Comparison of ENCODE assay signal across 16 cellular contexts in the genomic region with DNA sequence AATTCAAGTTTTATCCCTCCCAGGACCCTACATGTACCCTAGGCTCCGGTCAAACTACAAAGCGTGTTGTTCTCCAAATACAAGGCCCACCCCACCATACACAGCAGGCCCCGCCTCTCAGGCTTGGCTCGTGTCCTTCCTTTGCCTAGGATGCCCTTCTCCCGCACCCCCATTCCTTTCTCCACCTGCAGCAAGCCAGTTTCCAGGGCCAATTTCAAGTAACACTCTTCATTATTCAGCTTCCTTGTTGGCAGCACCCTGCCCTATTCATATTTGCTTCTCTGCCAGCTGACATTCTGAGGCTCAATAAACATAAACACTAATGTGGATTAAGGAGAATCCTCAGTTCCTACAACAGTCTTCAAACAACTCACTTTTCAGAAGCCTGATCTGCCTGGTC. TPM values are rescaled to one million over a fixed set of nuclear protein-coding genes. Genes with fewer than 3 reads are reported as not detected.
"Had no signal": no experiment of that assay in that cellular context is flagged by ENCODE, and none has a peak within 500 bp of the region (broad histone marks: within the 10 kb centered on the region; RNA-seq: fewer than 3 reads in every experiment).

No MANE protein-coding gene starts in this region.

- H3K36me3 Mint-ChIP-seq: mesothelial cell of epicardium; naive thymus-derived CD4-positive, alpha-beta T cell; stimulated activated naive B cell treated with anti-CD40 and anti-IgM and Interleukin-4, amounts not matched to agents 10 μg/mL and 1 μg/mL and 100 μg/mL, for 72 hours had no signal

- H3K27me3 ChIP-seq: foreskin keratinocyte, testis, vagina had no signal

- H3K36me3 ChIP-seq: left ventricle myocardium inferior, neutrophil, vagina had no signal

- DNase-seq: activated B cell treated with CpG ODN at 0.5 μM for 24 hours; activated CD4-positive, alpha-beta T cell treated with anti-CD3 and anti-CD28 coated beads, Interleukin-2, amount 10 ng/mL, durations not matched to agents 7 days and 5 days; activated CD8-positive, alpha-beta memory T cell treated with anti-CD3 and anti-CD28 coated beads for 24 hours; activated naive CD4-positive, alpha-beta T cell treated with anti-CD3 and anti-CD28 coated beads for 36 hours; foreskin keratinocyte; left ventricle myocardium inferior; naive thymus-derived CD4-positive, alpha-beta T cell; stimulated activated CD4-positive, alpha-beta T cell treated with anti-CD3 and anti-CD28 coated beads, Interleukin-2, amount 100 ng/mL, for 24 hours; stimulated activated naive B cell treated with anti-CD40 and anti-IgM and Interleukin-4, amounts not matched to agents 10 μg/mL and 1 μg/mL and 100 μg/mL, for 72 hours; testis had no signal

- H3K4me3 Mint-ChIP-seq: activated B cell treated with CpG ODN at 0.5 μM for 24 hours; activated CD4-positive, alpha-beta T cell treated with anti-CD3 and anti-CD28 coated beads, Interleukin-2, amount 10 ng/mL, durations not matched to agents 7 days and 5 days; activated naive CD4-positive, alpha-beta T cell treated with anti-CD3 and anti-CD28 coated beads for 36 hours; activated T-helper 17 cell treated with anti-CD3 and anti-CD28 coated beads, Interleukin-2, amount 50 U/mL, for 72 hours; mesothelial cell of epicardium; naive thymus-derived CD4-positive, alpha-beta T cell; stimulated activated naive B cell treated with anti-CD40 and anti-IgM and Interleukin-4, amounts not matched to agents 10 μg/mL and 1 μg/mL and 100 μg/mL, for 72 hours had no signal

- H3K9me3 Mint-ChIP-seq: activated B cell treated with CpG ODN at 0.5 μM for 24 hours; activated CD4-positive, alpha-beta T cell treated with anti-CD3 and anti-CD28 coated beads, Interleukin-2, amount 10 ng/mL, durations not matched to agents 7 days and 5 days; activated naive CD4-positive, alpha-beta T cell treated with anti-CD3 and anti-CD28 coated beads for 36 hours; activated T-helper 17 cell treated with anti-CD3 and anti-CD28 coated beads, Interleukin-2, amount 50 U/mL, for 72 hours; mesothelial cell of epicardium; stimulated activated naive B cell treated with anti-CD40 and anti-IgM and Interleukin-4, amounts not matched to agents 10 μg/mL and 1 μg/mL and 100 μg/mL, for 72 hours had no signal

- H3K27ac Mint-ChIP-seq: activated B cell treated with CpG ODN at 0.5 μM for 24 hours; activated CD4-positive, alpha-beta T cell treated with anti-CD3 and anti-CD28 coated beads, Interleukin-2, amount 10 ng/mL, durations not matched to agents 7 days and 5 days; activated naive CD4-positive, alpha-beta T cell treated with anti-CD3 and anti-CD28 coated beads for 36 hours; activated T-helper 17 cell treated with anti-CD3 and anti-CD28 coated beads, Interleukin-2, amount 50 U/mL, for 72 hours; mesothelial cell of epicardium; naive thymus-derived CD4-positive, alpha-beta T cell; progenitor cell of endocrine pancreas; stimulated activated naive B cell treated with anti-CD40 and anti-IgM and Interleukin-4, amounts not matched to agents 10 μg/mL and 1 μg/mL and 100 μg/mL, for 72 hours had no signal

- H3K9me3 ChIP-seq: left ventricle myocardium inferior, neutrophil, testis, vagina had no signal

- H3K4me1 Mint-ChIP-seq: activated B cell treated with CpG ODN at 0.5 μM for 24 hours; activated CD4-positive, alpha-beta T cell treated with anti-CD3 and anti-CD28 coated beads, Interleukin-2, amount 10 ng/mL, durations not matched to agents 7 days and 5 days; activated T-helper 17 cell treated with anti-CD3 and anti-CD28 coated beads, Interleukin-2, amount 50 U/mL, for 72 hours; stimulated activated naive B cell treated with anti-CD40 and anti-IgM and Interleukin-4, amounts not matched to agents 10 μg/mL and 1 μg/mL and 100 μg/mL, for 72 hours had no signal

- H3K4me1 ChIP-seq: foreskin keratinocyte, testis, vagina had no signal

- H3K27me3 Mint-ChIP-seq: progenitor cell of endocrine pancreas had no signal

- H3K27ac ChIP-seq: foreskin keratinocyte, left ventricle myocardium inferior, neutrophil, testis, vagina had no signal

- ATAC-seq: activated T-helper 17 cell treated with anti-CD3 and anti-CD28 coated beads, Interleukin-2, amount 50 U/mL, for 72 hours; foreskin keratinocyte; naive thymus-derived CD4-positive, alpha-beta T cell; sciatic nerve; stimulated activated naive B cell treated with anti-CD40 and anti-IgM and Interleukin-4, amounts not matched to agents 10 μg/mL and 1 μg/mL and 100 μg/mL, for 72 hours had no signal

- H3K4me3 ChIP-seq: left ventricle myocardium inferior, testis, vagina had no signal

RNA-seq across cellular contexts. Expression of a gene that starts 31.7 kb away (rescaled TPM):
- total RNA-seq: activated CD4-positive, alpha-beta T cell treated with anti-CD3 and anti-CD28 coated beads, Interleukin-2, amount 10 ng/mL, durations not matched to agents 7 days and 5 days had no signal
- polyA plus RNA-seq: naive thymus-derived CD4-positive, alpha-beta T cell had no signal
